12 cellular contexts compared by ENCODE assay signal in the genomic region with DNA sequence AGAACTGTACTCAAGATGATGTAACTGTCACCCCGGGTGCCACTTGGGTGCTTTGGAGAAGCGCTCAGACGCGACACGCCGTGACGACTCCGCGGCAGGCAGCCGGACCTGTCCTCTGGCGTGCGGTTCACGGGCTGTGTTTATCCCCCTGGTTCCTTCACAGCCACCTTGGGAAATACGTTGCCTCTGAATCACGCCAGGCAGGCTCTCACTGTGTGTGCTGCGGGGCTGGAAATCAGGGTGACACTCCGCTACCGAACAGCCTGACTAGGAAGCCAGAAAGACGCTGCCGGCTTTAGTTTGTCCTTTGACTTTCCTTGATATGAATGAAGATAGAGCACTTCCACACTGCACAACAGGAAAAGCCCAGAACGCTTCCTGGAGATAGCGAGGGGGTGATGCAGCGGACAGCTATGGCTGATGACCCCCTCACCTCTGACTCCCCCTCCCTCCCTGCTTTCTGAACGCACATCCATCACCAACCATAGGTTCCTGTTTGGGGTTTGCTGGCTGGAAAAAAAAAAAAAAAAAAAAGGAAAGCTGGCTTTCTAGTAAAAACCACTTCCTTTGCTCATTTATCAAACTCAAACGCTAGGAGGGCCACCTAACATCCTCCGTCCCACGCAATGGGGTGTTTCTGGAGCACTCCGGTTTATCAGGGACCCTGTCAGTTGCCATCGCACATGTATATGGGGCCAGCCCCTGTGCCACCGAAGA. TPM values are rescaled to one million over a fixed set of nuclear protein-coding genes. Genes with fewer than 3 reads are reported as not detected.
DNase-seq lines count a peak whose midpoint lies in the region; ATAC-seq and TF ChIP-seq lines count a peak whose summit lies in the region.
"Had no signal": no experiment of that assay in that cellular context is flagged by ENCODE, and none has a peak within 500 bp of the region (broad histone marks: within the 10 kb centered on the region; RNA-seq: fewer than 3 reads in every experiment).

No MANE protein-coding gene starts in this region.

- H3F3A ChIP-seq in PC-3 (ENCODE audit: low read length, unreplicated experiment) = no peaks in the 10 kb centered on the region

- DNase-seq in CD14-positive monocyte (ENCODE audit: low spot score) (no peak), PC-3 (no peak), naive B cell (no peak), NCI-H345 treated with DMSO at 0.1 percent for 48 hours (lab: John Stamatoyannopoulos, UW; ENCODE audit: unreplicated experiment) (no peak), osteocyte (ENCODE audit: extremely low spot score, unreplicated experiment) (no peak), uterus (no peak), NCI-H146 (lab: John Stamatoyannopoulos, UW) (no peak)
- peak; percentile 62 for DNase-seq in activated naive CD4-positive, alpha-beta T cell treated with anti-CD3 and anti-CD28 coated beads for 36 hours
- DNase-seq: cortex of kidney, NCI-H345 had no signal

- CTCF ChIA-PET in PC-3 (lab: Charles Lee) = no interaction called here
- CTCF ChIA-PET in activated naive CD4-positive, alpha-beta T cell treated with anti-CD3 and anti-CD28 coated beads for 36 hours (lab: Charles Lee) = no interaction called here

- H3K4me1 ChIP-seq in PC-3 (ENCODE audit: insufficient read depth, low read length) (no peaks in the 10 kb centered on the region), uterus (no peaks in the 10 kb centered on the region)

- no peaks in the 10 kb centered on the region for H4K20me1 ChIP-seq in PC-3 (ENCODE audit: low read length)

- intact Hi-C loops in CD14-positive monocyte (cut with micrococcal nuclease) (loop anchor here in 1 of 2 donors (10.0 kb wide), 1 partner anchor 47 kb away; no protein-coding TSS in a partner anchor), PC-3 (cut with micrococcal nuclease) (no loop called here), uterus (cut with DNase I; ENCODE audit: low total_unique reads) (no loop called here)
- intact Hi-C loops in activated naive CD4-positive, alpha-beta T cell treated with anti-CD3 and anti-CD28 coated beads for 36 hours (cut with micrococcal nuclease) = no loop called here

- H3K27me3 Mint-ChIP-seq in CD14-positive monocyte (ENCODE audit: low read depth in 3 of 3) = peaks cover 23 to 40% (median 30%) of the 10 kb centered on the region in 3 donors
- H3K27me3 Mint-ChIP-seq in activated naive CD4-positive, alpha-beta T cell treated with anti-CD3 and anti-CD28 coated beads for 36 hours (ENCODE audit: low read depth) = no peaks in the 10 kb centered on the region
- no peaks in the 10 kb centered on the region for H3K27me3 Mint-ChIP-seq in naive B cell
- H3K27me3 Mint-ChIP-seq in osteocyte (ENCODE audit: unreplicated experiment) = no peaks in the 10 kb centered on the region

- BruUV-seq in PC-3 (replicated peaks; lab: Mats Ljungman, UMichigan) = TSS peak; percentile 8

- no peaks in the 10 kb centered on the region for H3K27me3 ChIP-seq in PC-3 (ENCODE audit: low read length)
- no peaks in the 10 kb centered on the region for H3K27me3 ChIP-seq in uterus

- H3K9me3 ChIP-seq in PC-3 (ENCODE audit: low read length) (no peaks in the 10 kb centered on the region), uterus (no peaks in the 10 kb centered on the region)

- H3K27ac Mint-ChIP-seq in CD14-positive monocyte (peak overlapping the region in 5 of 7 donors; percentile 15 to 75 (median 34)), naive B cell (peak overlapping the region in 4 of 6 donors; percentile 45 to 94 (median 65)), osteocyte (ENCODE audit: unreplicated experiment) (no peak overlapping the region)
- peak overlapping the region; percentile 65 for H3K27ac Mint-ChIP-seq in activated naive CD4-positive, alpha-beta T cell treated with anti-CD3 and anti-CD28 coated beads for 36 hours
- H3K27ac Mint-ChIP-seq: nephron had no signal

- no peak for TF ChIP-seq POLR2A in uterus (IDR thresholded peaks at IDR 0.05)

- no peak overlapping the region for H2AFZ ChIP-seq in PC-3 (ENCODE audit: low read length)

- H3K9ac ChIP-seq in PC-3 (ENCODE audit: low read length) = no peak overlapping the region

- POLR2A ChIA-PET in PC-3 (lab: Charles Lee; ENCODE audit: unreplicated experiment) = no interaction called here

- H3K9me3 Mint-ChIP-seq in CD14-positive monocyte = peaks cover 0 to 4% (median 0%) of the 10 kb centered on the region in 7 donors
- no peaks in the 10 kb centered on the region for H3K9me3 Mint-ChIP-seq in activated naive CD4-positive, alpha-beta T cell treated with anti-CD3 and anti-CD28 coated beads for 36 hours
- no peaks in the 10 kb centered on the region for H3K9me3 Mint-ChIP-seq in naive B cell
- H3K9me3 Mint-ChIP-seq in osteocyte (ENCODE audit: unreplicated experiment) = no peaks in the 10 kb centered on the region
- H3K9me3 Mint-ChIP-seq: nephron had no signal

- TF ChIP-seq CTCF in CD14-positive monocyte (IDR thresholded peaks at IDR 0.05) (no peak), PC-3 (conservative IDR thresholded peaks at IDR 0.05; ENCODE audit: low read depth, low read length) (no peak), osteocyte (IDR thresholded peaks at IDR 0.05) (no peak), uterus (IDR thresholded peaks at IDR 0.05) (no peak)

- H3K4me1 Mint-ChIP-seq in CD14-positive monocyte (peaks cover 15% of the 10 kb centered on the region), naive B cell (peaks cover 8 to 19% (median 16%) of the 10 kb centered on the region in 3 donors), osteocyte (ENCODE audit: unreplicated experiment) (no peaks in the 10 kb centered on the region)
- peaks cover 20% of the 10 kb centered on the region for H3K4me1 Mint-ChIP-seq in activated naive CD4-positive, alpha-beta T cell treated with anti-CD3 and anti-CD28 coated beads for 36 hours (ENCODE audit: low read depth)
- H3K4me1 Mint-ChIP-seq: nephron had no signal

- H3K79me2 ChIP-seq in PC-3 (ENCODE audit: low read length) = no peaks in the 10 kb centered on the region

- no peak overlapping the region for H3K4me2 ChIP-seq in PC-3 (ENCODE audit: low read length)

- H3K27ac ChIP-seq in PC-3 (ENCODE audit: low read length) (no peak overlapping the region), uterus (no peak overlapping the region)

- H3K4me3 Mint-ChIP-seq in CD14-positive monocyte (peak overlapping the region in 1 of 2 donors; percentile 71), naive B cell (peak overlapping the region in 1 of 8 donors; percentile 25), osteocyte (ENCODE audit: unreplicated experiment) (no peak overlapping the region)
- H3K4me3 Mint-ChIP-seq in activated naive CD4-positive, alpha-beta T cell treated with anti-CD3 and anti-CD28 coated beads for 36 hours = peak overlapping the region; percentile 35
- H3K4me3 Mint-ChIP-seq: nephron had no signal

- H3K9me2 ChIP-seq in PC-3 (replicated peaks; ENCODE audit: low read length) = no peaks in the 10 kb centered on the region

- ATAC-seq in PC-3 (no peak), naive B cell (ENCODE audit: low read depth in 2 of 2) (peak in 1 of 2 donors; percentile 14)

- H3K4me3 ChIP-seq in PC-3 (ENCODE audit: low read length) = no peak overlapping the region
- H3K4me3 ChIP-seq in uterus = no peak overlapping the region

- H3K36me3 Mint-ChIP-seq in CD14-positive monocyte = peaks cover 34 to 38% of the 10 kb centered on the region in 2 donors
- H3K36me3 Mint-ChIP-seq in activated naive CD4-positive, alpha-beta T cell treated with anti-CD3 and anti-CD28 coated beads for 36 hours (ENCODE audit: low read depth) = peaks cover 14% of the 10 kb centered on the region
- peaks cover 0 to 5% of the 10 kb centered on the region in 2 donors for H3K36me3 Mint-ChIP-seq in naive B cell
- peaks cover 13% of the 10 kb centered on the region for H3K36me3 Mint-ChIP-seq in osteocyte (ENCODE audit: unreplicated experiment)

- H3K36me3 ChIP-seq in PC-3 (ENCODE audit: low read depth, low read length) (peaks cover 35% of the 10 kb centered on the region), uterus (no peaks in the 10 kb centered on the region)

RNA-seq across cellular contexts. Expression of gene GP6, which starts 3.7 kb away (rescaled TPM):
- polyA plus RNA-seq in CD14-positive monocyte (1 to 10 TPM in 1 of 2 donors, under 1 TPM in 1; 0.14 to 1.1 TPM), naive B cell (ENCODE audit: low read depth in 6 of 6) (1 to 10 TPM in 1 of 6 donors, under 1 TPM in 4, not detected in 1; 0.13 to 2.1 (median 0.47) TPM)
- total RNA-seq in PC-3 (2014; rRNA removed) (0.58 TPM in 1 of 2 replicates, not detected in the other), osteocyte (0.32 TPM in 1 of 2 replicates, not detected in the other), uterus (under 1 TPM in 2 of 4 donors, not detected in 2; 0.28 to 0.85 TPM)
- total RNA-seq in activated naive CD4-positive, alpha-beta T cell treated with anti-CD3 and anti-CD28 coated beads for 36 hours = not detected
- total RNA-seq: urinary bladder had no signal

RNA-seq across cellular contexts. Expression of gene RDH13, which starts 21.2 kb away (rescaled TPM):
- polyA plus RNA-seq in CD14-positive monocyte (1 to 10 TPM; 1.6 to 2.3 TPM), naive B cell (ENCODE audit: low read depth in 6 of 6) (10 to 100 TPM in 1 of 6 donors, 1 to 10 TPM in 5; 2.7 to 20.4 (median 8.4) TPM)
- total RNA-seq in PC-3 (2014; rRNA removed) (80.4 and 85.7 TPM in 2 replicates), osteocyte (13.0 and 15.1 TPM in 2 replicates), uterus (10 to 100 TPM in 3 of 4 donors, 1 to 10 TPM in 1; 2.6 to 48.7 (median 17.1) TPM)
- 1 to 10 TPM; 8.7 to 8.9 TPM for total RNA-seq in activated naive CD4-positive, alpha-beta T cell treated with anti-CD3 and anti-CD28 coated beads for 36 hours

RNA-seq across cellular contexts. Expression of gene EPS8L1, which starts 33.9 kb away (rescaled TPM):
- 1 to 10 TPM; 1.5 to 1.8 TPM for polyA plus RNA-seq in CD14-positive monocyte
- total RNA-seq in PC-3 (2014; rRNA removed) = 75.3 and 75.8 TPM in 2 replicates
- under 1 TPM; 0.88 to 0.89 TPM for total RNA-seq in activated naive CD4-positive, alpha-beta T cell treated with anti-CD3 and anti-CD28 coated beads for 36 hours
- polyA plus RNA-seq in naive B cell (ENCODE audit: low read depth in 6 of 6) = not detected
- 4.5 and 7.0 TPM in 2 replicates for total RNA-seq in osteocyte
- 10 to 100 TPM in 1 of 4 donors, 1 to 10 TPM in 2, not detected in 1; 4.2 to 22.4 (median 5.6) TPM for total RNA-seq in uterus
